19 cellular contexts compared by ENCODE assay signal in genomic region chr10:65931291-65932080, GRCh38.
DNase-seq lines count a peak whose midpoint lies in the region; ATAC-seq, FAIRE-seq and TF ChIP-seq lines count a peak whose summit lies in the region.
"Had no signal": no experiment of that assay in that cellular context is flagged by ENCODE, and none has a peak within 500 bp of the region (broad histone marks: within the 10 kb centered on the region; RNA-seq: fewer than 3 reads in every experiment).

No MANE protein-coding gene starts in this region.

- no peak overlapping the region for H3K4me2 ChIP-seq in GM23338
- H3K4me2 ChIP-seq in H1 (ENCODE audit: insufficient read depth in 1 of 2, low read depth in 2 of 2, low read length in 2 of 2) = no peak overlapping the region
- no peak overlapping the region for H3K4me2 ChIP-seq in neural progenitor cell
- H3K4me2 ChIP-seq: A549, KMS-11 had no signal

- no peak overlapping the region for H2AK5ac ChIP-seq in H1 (ENCODE audit: low read depth, low read length)

- peaks cover 11% of the 10 kb centered on the region; the same call in 2 of the 3 replicates for H3K4me1 Mint-ChIP-seq in GM23338
- peaks cover 7% of the 10 kb centered on the region for H3K4me1 Mint-ChIP-seq in neural progenitor cell
- H3K4me1 Mint-ChIP-seq: CD14-positive monocyte had no signal

- H3K18ac ChIP-seq in H1 (ENCODE audit: extremely low read depth, low read length) = no peak overlapping the region

- H3K9me3 ChIP-seq in H1 (ENCODE audit: insufficient read depth in 2 of 2, low read depth in 1 of 2, low read length in 1 of 2) (no peaks in the 10 kb centered on the region), neural progenitor cell (ENCODE audit: low read depth) (no peaks in the 10 kb centered on the region)
- H3K9me3 ChIP-seq: A549 had no signal

- H2AFZ ChIP-seq in GM23338 (peak overlapping the region; percentile 57), H1 (ENCODE audit: low read length) (peak overlapping the region; percentile 56; the same call in 1 of the 2 replicates), neural progenitor cell (replicated peaks) (no peak overlapping the region)

- no peak for FAIRE-seq in H1 (lab: Jason Lieb, UNC)
- FAIRE-seq: A549, GM12878, HepG2 had no signal

- no peak overlapping the region for H4K5ac ChIP-seq in H1 (ENCODE audit: insufficient read length, low read depth, low read length)

- POLR2A ChIA-PET in H1 (lab: Charles Lee; ENCODE audit: partially characterized antibody) = no interaction called here

- no peak overlapping the region for H3K4me3 Mint-ChIP-seq in GM23338
- H3K4me3 Mint-ChIP-seq in neural progenitor cell = no peak overlapping the region
- H3K4me3 Mint-ChIP-seq: CD14-positive monocyte had no signal

- no peak overlapping the region for H4K91ac ChIP-seq in H1 (replicated peaks; ENCODE audit: insufficient read length, low read length)

- TF ChIP-seq CTCF in GM23338 (conservative IDR thresholded peaks at IDR 0.05; ENCODE audit: low read depth in 2 of 2) = no peak
- TF ChIP-seq CTCF in H1 (IDR thresholded peaks at IDR 0.05; ENCODE audit: control extremely low read depth in 1 of 3, insufficient read depth in 1 of 3, low read depth in 1 of 3, low read length in 3 of 3) = no peak
- TF ChIP-seq CTCF in neural progenitor cell (IDR thresholded peaks at IDR 0.05) = no peak

- no peak overlapping the region for H2BK5ac ChIP-seq in H1 (ENCODE audit: low read depth, low read length)

- CTCF ChIA-PET in H1 (lab: Charles Lee; ENCODE audit: partially characterized antibody) = no interaction called here

- H3K36me3 Mint-ChIP-seq in GM23338 (ENCODE audit: low read depth) = no peaks in the 10 kb centered on the region
- H3K36me3 Mint-ChIP-seq in neural progenitor cell = no peaks in the 10 kb centered on the region
- H3K36me3 Mint-ChIP-seq: CD14-positive monocyte had no signal

- TF ChIP-seq RAD21 in H1 (IDR thresholded peaks at IDR 0.05 in 1 of 2, conservative IDR thresholded peaks at IDR 0.05 in 1 of 2; ENCODE audit: low read depth in 2 of 2, low read length in 2 of 2) = no peak

- 89% methylated on average over 5 of the region's 5 CpGs; no CpG with 5 or more reads in 1 of the 2 experiments for WGBS in H1 (ENCODE audit: extremely low coverage in 1 of 2, insufficient coverage in 1 of 2, insufficient read length in 1 of 2, insufficient replicate concordance in 2 of 2, low coverage in 1 of 2, low lambda C conversion rate in 2 of 2, missing lambda C conversion rate in 1 of 2), 2 experiments

- H3K9me3 Mint-ChIP-seq in GM23338 (no peaks in the 10 kb centered on the region), neural progenitor cell (no peaks in the 10 kb centered on the region)

- H3K27me3 ChIP-seq in GM23338 (ENCODE audit: insufficient read depth) = no peaks in the 10 kb centered on the region
- no peaks in the 10 kb centered on the region for H3K27me3 ChIP-seq in H1 (replicated peaks in 1 of 4; ENCODE audit: control insufficient read depth in 3 of 4, extremely low read depth in 1 of 4, insufficient read depth in 3 of 4, low read length in 3 of 4)
- H3K27me3 ChIP-seq in neural progenitor cell = no peaks in the 10 kb centered on the region

- H3K27ac ChIP-seq in GM23338 (ENCODE audit: low read depth) = no peak overlapping the region
- H3K27ac ChIP-seq in H1 (ENCODE audit: low read depth, low read length) = no peak overlapping the region
- H3K27ac ChIP-seq in neural progenitor cell = no peak overlapping the region
- H3K27ac ChIP-seq: A549, KMS-11, RWPE1 had no signal

- no peak overlapping the region for H2BK20ac ChIP-seq in H1 (ENCODE audit: low read length)

- no peak for TF ChIP-seq POLR2A in H1 (IDR thresholded peaks at IDR 0.05; ENCODE audit: control extremely low read depth in 1 of 2, low read depth in 2 of 2, low read length in 2 of 2)

- H3K4ac ChIP-seq in H1 (replicated peaks; ENCODE audit: insufficient read length, low read depth, low read length) = no peak overlapping the region

- DNase-seq in GM23338 (ENCODE audit: low spot score) (peak; percentile 13), NCI-H2171 treated with DMSO at 0.1 percent for 48 hours (lab: John Stamatoyannopoulos, UW) (peak; percentile 34), H1 (ENCODE audit: low read depth in 1 of 2, low spot score in 2 of 2) (no peak), neural progenitor cell (ENCODE audit: low spot score) (peak; percentile 8), OCI-M1 (lab: John Stamatoyannopoulos, UW) (no peak)
- no peak for DNase-seq in activated effector memory CD4-positive, alpha-beta T cell treated with anti-CD3 and anti-CD28 coated beads, Interleukin-2, amount 50 U/mL, for 16 hours
- DNase-seq: COR-L47, DMS53, MM.1S, NCI-H1105, NCI-H187 treated with DMSO at 0.1 percent for 48 hours, NCI-H510A had no signal

- TF ChIP-seq EP300 in H1 (IDR thresholded peaks at IDR 0.05; ENCODE audit: borderline replicate concordance in 1 of 2, low read depth in 2 of 2, low read length in 2 of 2) = no peak

- H3K79me2 ChIP-seq in GM23338 (replicated peaks; ENCODE audit: insufficient read depth) (no peaks in the 10 kb centered on the region), H1 (ENCODE audit: control insufficient read depth in 1 of 2, insufficient read depth in 2 of 2, low read length in 2 of 2) (no peaks in the 10 kb centered on the region), neural progenitor cell (ENCODE audit: low read depth) (no peaks in the 10 kb centered on the region)

- H2BK12ac ChIP-seq in H1 (ENCODE audit: low read depth, low read length) = no peak overlapping the region

- no peak overlapping the region for H4K8ac ChIP-seq in H1 (ENCODE audit: extremely low read depth, insufficient read depth, low read length)

- H4K20me1 ChIP-seq in GM23338 (replicated peaks; ENCODE audit: insufficient read depth) (no peaks in the 10 kb centered on the region), H1 (replicated peaks in 1 of 2; ENCODE audit: control insufficient read depth in 1 of 2, insufficient read depth in 2 of 2, low read length in 2 of 2) (no peaks in the 10 kb centered on the region), neural progenitor cell (ENCODE audit: low read depth) (no peaks in the 10 kb centered on the region)

- peaks cover 11% of the 10 kb centered on the region for H3K4me1 ChIP-seq in GM23338 (ENCODE audit: insufficient read depth)
- no peaks in the 10 kb centered on the region for H3K4me1 ChIP-seq in H1 (replicated peaks in 1 of 4; ENCODE audit: control insufficient read depth in 3 of 4, insufficient read depth in 4 of 4, low read length in 3 of 4)
- no peaks in the 10 kb centered on the region for H3K4me1 ChIP-seq in neural progenitor cell
- H3K4me1 ChIP-seq: A549 had no signal

- H3K27me3 Mint-ChIP-seq in GM23338 (ENCODE audit: insufficient read depth, low read depth, poor library complexity) (no peaks in the 10 kb centered on the region), neural progenitor cell (ENCODE audit: insufficient read depth, low read depth) (no peaks in the 10 kb centered on the region)

- no peak overlapping the region for H3K56ac ChIP-seq in H1 (replicated peaks; ENCODE audit: insufficient read length, low read depth, low read length)

- no peak overlapping the region for H3K14ac ChIP-seq in H1 (ENCODE audit: insufficient read length)

- no peaks in the 10 kb centered on the region for H3K36me3 ChIP-seq in GM23338 (ENCODE audit: insufficient read depth)
- H3K36me3 ChIP-seq in H1 (ENCODE audit: control insufficient read depth in 2 of 4, insufficient read depth in 4 of 4, low read length in 3 of 4) = no peaks in the 10 kb centered on the region
- H3K36me3 ChIP-seq in neural progenitor cell = no peaks in the 10 kb centered on the region

- H3K27ac Mint-ChIP-seq in GM23338 = peak overlapping the region; percentile 63
- H3K27ac Mint-ChIP-seq in neural progenitor cell = peak overlapping the region; percentile 15
- H3K27ac Mint-ChIP-seq: CD14-positive monocyte had no signal

- H3K4me3 ChIP-seq in GM23338 = no peak overlapping the region
- H3K4me3 ChIP-seq in H1 (ENCODE audit: extremely low read depth in 1 of 4, insufficient read depth in 2 of 4, low read depth in 3 of 4, low read length in 4 of 4) = no peak overlapping the region
- H3K4me3 ChIP-seq in neural progenitor cell = no peak overlapping the region
- H3K4me3 ChIP-seq: A549, GM12878 had no signal

- no peaks in the 10 kb centered on the region for H3F3A ChIP-seq in GM23338 (replicated peaks; ENCODE audit: low read depth)
- H3F3A ChIP-seq in neural progenitor cell (ENCODE audit: low read depth) = no peaks in the 10 kb centered on the region

- 0 out of 2 replicates have a peak, but pooled peaks cover 5% of the 10 kb centered on the region for H3K9me2 ChIP-seq in GM23338 (ENCODE audit: insufficient read depth)

- no peak for ATAC-seq in GM23338
- ATAC-seq in GM18502 (IDR thresholded peaks at IDR 0.05; ENCODE audit: poor library complexity, unreplicated experiment) = no peak
- ATAC-seq: A549, GM12878, HepG2 had no signal

- no peak overlapping the region for H2BK15ac ChIP-seq in H1 (ENCODE audit: low read length)

- no peak overlapping the region for H2BK120ac ChIP-seq in H1 (replicated peaks; ENCODE audit: low read depth, low read length)

- H3K79me1 ChIP-seq in H1 (ENCODE audit: low read depth, low read length) = no peaks in the 10 kb centered on the region

- no peak overlapping the region for H3K23ac ChIP-seq in H1 (ENCODE audit: insufficient read length)

- no peaks in the 10 kb centered on the region for H3K23me2 ChIP-seq in H1 (ENCODE audit: low read depth, low read length)

- no peak overlapping the region for H3K9ac ChIP-seq in H1 (replicated peaks in 1 of 4; ENCODE audit: extremely low read depth in 1 of 4, low read depth in 3 of 4, low read length in 3 of 4)
- H3K9ac ChIP-seq in neural progenitor cell = no peak overlapping the region
- H3K9ac ChIP-seq: KMS-11 had no signal

TF ChIP-seq in GM23338, 12 proteins besides CTCF, POLR2A, EP300 and RAD21 (continues in another document):
- no peak for TF ChIP-seq ZNF114 (CRISPR knock-in tag; IDR thresholded peaks at IDR 0.05)
- TF ChIP-seq EZH2 (IDR thresholded peaks at IDR 0.05; ENCODE audit: low read depth, unreplicated experiment) = no peak
- no peak for TF ChIP-seq NANOG (IDR thresholded peaks at IDR 0.05; ENCODE audit: borderline replicate concordance)

TF ChIP-seq in H1, 55 proteins besides CTCF, POLR2A, EP300 and RAD21:
- TF ChIP-seq GTF2F1 (IDR thresholded peaks at IDR 0.05; ENCODE audit: borderline replicate concordance, low read depth, low read length) = no peak
- no peak for TF ChIP-seq TCF12 (IDR thresholded peaks at IDR 0.05; ENCODE audit: low read depth, low read length)
- TF ChIP-seq SAP30 (IDR thresholded peaks at IDR 0.05; ENCODE audit: insufficient read depth, insufficient replicate concordance, low read length) = no peak

Comparison
In these comparisons a context has a peak if more than half of its experiments do, and no peak if none do; other contexts are left out.
1. DNase-seq: peak in GM23338 (single experiment), NCI-H2171 treated with DMSO at 0.1 percent for 48 hours (single experiment) and neural progenitor cell (single experiment); none in H1 (0 of 2), OCI-M1 (single experiment) and activated effector memory CD4-positive, alpha-beta T cell treated with anti-CD3 and anti-CD28 coated beads, Interleukin-2, amount 50 U/mL, for 16 hours (single experiment).